In genomic region chr1:178172939-178173338, GRCh38 we compare ENCODE assay signal across 12 cellular contexts.
DNase-seq lines count a peak whose midpoint lies in the region; ATAC-seq, FAIRE-seq and TF ChIP-seq lines count a peak whose summit lies in the region.
"Had no signal": no experiment of that assay in that cellular context is flagged by ENCODE, and none has a peak within 500 bp of the region (broad histone marks: within the 10 kb centered on the region; RNA-seq: fewer than 3 reads in every experiment).

No MANE protein-coding gene starts in this region.

- H3K36me3 ChIP-seq in bronchial epithelial cell (ENCODE audit: control insufficient read depth, insufficient read depth, low read length), result no peaks in the 10 kb centered on the region

- no peak for FAIRE-seq in bronchial epithelial cell (lab: Jason Lieb, UNC)

- ATAC-seq in GM21526 (IDR thresholded peaks at IDR 0.05; ENCODE audit: low FRiP score, unreplicated experiment) (no peak), omental fat pad (ENCODE audit: low FRiP score) (no peak)
- ATAC-seq: activated CD4-positive, CD25-positive, alpha-beta regulatory T cell treated with anti-CD3 and anti-CD28 coated beads, Interleukin-2, amount 50 U/mL, for 24 hours; stimulated activated naive B cell treated with anti-CD40 and anti-IgM and Interleukin-4, amounts not matched to agents 10 μg/mL and 1 μg/mL and 100 μg/mL, for 72 hours had no signal

- no peak overlapping the region for H3K4me3 ChIP-seq in bronchial epithelial cell (ENCODE audit: low read depth, low read length)

- DNase-seq in AG08396 (ENCODE audit: low spot score) (peak; percentile 26), NCI-H226 (peak; percentile 63), bronchial epithelial cell (ENCODE audit: low read depth) (peak; percentile 45), iris pigment epithelial cell (ENCODE audit: low read depth) (peak; percentile 30), NCI-H446 treated with DMSO at 0.1 percent for 48 hours (lab: John Stamatoyannopoulos, UW) (no peak), omental fat pad (ENCODE audit: low spot score) (no peak), UCSD-AML1 (lab: John Stamatoyannopoulos, UW; ENCODE audit: unreplicated experiment) (no peak)
- DNase-seq: GDM1; stimulated activated naive B cell treated with anti-CD40 and anti-IgM and Interleukin-4, amounts not matched to agents 10 μg/mL and 1 μg/mL and 100 μg/mL, for 72 hours; T-helper 1 cell had no signal

- TF ChIP-seq CTCF in bronchial epithelial cell (IDR thresholded peaks at IDR 0.05; ENCODE audit: insufficient read depth, low read length, severe bottlenecking), result no peak
- no peak for TF ChIP-seq CTCF in omental fat pad (IDR thresholded peaks at IDR 0.05)

- no peaks in the 10 kb centered on the region for H3K27me3 ChIP-seq in bronchial epithelial cell (ENCODE audit: control insufficient read depth, insufficient read depth, low read length)

Comparison
In these comparisons a context has a peak if more than half of its experiments do, and no peak if none do; other contexts are left out.
1. DNase-seq: peak in AG08396 (single experiment), NCI-H226 (single experiment), bronchial epithelial cell (single experiment) and iris pigment epithelial cell (single experiment); none in NCI-H446 treated with DMSO at 0.1 percent for 48 hours (single experiment), omental fat pad (single experiment) and UCSD-AML1 (single experiment).